In the genomic region with DNA sequence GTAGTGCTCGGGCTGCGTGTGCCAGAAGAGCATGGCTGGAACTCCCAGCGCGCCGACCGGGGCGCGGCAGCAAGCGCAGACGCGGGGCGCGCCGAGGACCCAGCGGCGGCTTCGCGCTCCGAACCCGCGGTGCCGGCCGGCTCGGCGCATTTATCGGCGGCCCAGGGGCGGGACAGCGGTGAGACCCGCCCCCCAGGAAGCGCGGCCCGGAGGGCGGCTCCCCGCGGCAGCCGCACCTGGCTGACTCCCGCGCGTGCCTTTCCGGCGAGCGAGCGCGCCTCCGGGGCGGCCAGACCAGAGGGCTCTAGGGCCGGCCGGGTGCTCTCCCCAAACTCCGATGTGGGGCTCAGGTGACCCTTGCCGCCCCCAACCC, we compare ENCODE assay signal across 8 cellular contexts. TPM values are rescaled to one million over a fixed set of nuclear protein-coding genes. Genes with fewer than 3 reads are reported as not detected.
DNase-seq lines count a peak whose midpoint lies in the region; ATAC-seq and TF ChIP-seq lines count a peak whose summit lies in the region.

A gene with protein sequence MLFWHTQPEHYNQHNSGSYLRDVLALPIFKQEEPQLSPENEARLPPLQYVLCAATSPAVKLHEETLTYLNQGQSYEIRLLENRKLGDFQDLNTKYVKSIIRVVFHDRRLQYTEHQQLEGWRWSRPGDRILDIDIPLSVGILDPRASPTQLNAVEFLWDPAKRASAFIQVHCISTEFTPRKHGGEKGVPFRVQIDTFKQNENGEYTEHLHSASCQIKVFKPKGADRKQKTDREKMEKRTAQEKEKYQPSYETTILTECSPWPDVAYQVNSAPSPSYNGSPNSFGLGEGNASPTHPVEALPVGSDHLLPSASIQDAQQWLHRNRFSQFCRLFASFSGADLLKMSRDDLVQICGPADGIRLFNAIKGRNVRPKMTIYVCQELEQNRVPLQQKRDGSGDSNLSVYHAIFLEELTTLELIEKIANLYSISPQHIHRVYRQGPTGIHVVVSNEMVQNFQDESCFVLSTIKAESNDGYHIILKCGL (minus strand): TSS at position 126 of the 373 bp plus-strand sequence. CDS start 93 bp downstream, at position 33.

- CTCF ChIA-PET in mammary epithelial cell (lab: Charles Lee; ENCODE audit: low non-redundant PET), result no interaction called here

- intact Hi-C loops in mammary epithelial cell (cut with micrococcal nuclease) (no loop called here), upper lobe of right lung (cut with DNase I) (no loop called here)

- no peak within 1 kb of the TSS for H3K27ac ChIP-seq in BLaER1
- H3K27ac ChIP-seq in mammary epithelial cell (ENCODE audit: insufficient read depth, low read depth, low read length), result peak within 1 kb of the TSS; percentile 56
- H3K27ac ChIP-seq in mesodermal cell (ENCODE audit: low read depth, low read length, severe bottlenecking), result no peak within 1 kb of the TSS
- peak within 1 kb of the TSS; percentile 68 for H3K27ac ChIP-seq in upper lobe of right lung

- H3K36me3 ChIP-seq in BLaER1 (no peaks in the 10 kb centered on the region), mammary epithelial cell (ENCODE audit: insufficient read depth, low read length) (no peaks in the 10 kb centered on the region), mesodermal cell (ENCODE audit: control insufficient read depth, insufficient read depth, low read length) (no peaks in the 10 kb centered on the region), upper lobe of right lung (no peaks in the 10 kb centered on the region)

- BruUV-seq in mammary epithelial cell (replicated peaks; lab: Mats Ljungman, UMichigan), result no TSS peak

- H3K27me3 ChIP-seq in BLaER1, result peaks cover 32% of the 10 kb centered on the region
- no peaks in the 10 kb centered on the region for H3K27me3 ChIP-seq in mammary epithelial cell (ENCODE audit: insufficient read depth, low read length)
- peaks cover 3% of the 10 kb centered on the region for H3K27me3 ChIP-seq in upper lobe of right lung

- no peaks in the 10 kb centered on the region for H4K20me1 ChIP-seq in BLaER1
- H4K20me1 ChIP-seq in mammary epithelial cell (ENCODE audit: insufficient read depth, low read length), result no peaks in the 10 kb centered on the region

- no peak within 1 kb of the TSS for H3K9ac ChIP-seq in BLaER1
- peak within 1 kb of the TSS; percentile 81 for H3K9ac ChIP-seq in mammary epithelial cell (ENCODE audit: insufficient read depth, low read length)

- DNase-seq in NCI-H510A treated with DMSO at 0.1 percent for 48 hours (lab: John Stamatoyannopoulos, UW) (peak; percentile 86), mammary epithelial cell (peak; percentile 74), upper lobe of right lung (peak; percentile 89)

- ATAC-seq in GM19395 (IDR thresholded peaks at IDR 0.05; ENCODE audit: unreplicated experiment), result peak; percentile 62
- peak; percentile 88 for ATAC-seq in upper lobe of right lung
- ATAC-seq in HG02852 (IDR thresholded peaks at IDR 0.05; ENCODE audit: unreplicated experiment), result no peak
- no peak for ATAC-seq in HG03280 (IDR thresholded peaks at IDR 0.05; ENCODE audit: unreplicated experiment)

- in situ Hi-C loops in mammary epithelial cell (cut with MboI; ENCODE audit: low sequenced_read_pairs in 2 of 2), result no loop called here

- H3K9me3 ChIP-seq in BLaER1 (0 out of 2 replicates have a peak, but pooled peaks cover 4% of the 10 kb centered on the region), mammary epithelial cell (replicated peaks; ENCODE audit: insufficient read depth, low read length) (no peaks in the 10 kb centered on the region), mesodermal cell (ENCODE audit: control insufficient read depth, low read length) (no peaks in the 10 kb centered on the region), upper lobe of right lung (no peaks in the 10 kb centered on the region)

- H2AFZ ChIP-seq in mammary epithelial cell (ENCODE audit: low read depth, low read length), result peak within 1 kb of the TSS; percentile 89

- H3K79me2 ChIP-seq in mammary epithelial cell (ENCODE audit: insufficient read depth, low read length), result peaks cover 50% of the 10 kb centered on the region

- H3K4me2 ChIP-seq in BLaER1, result peak within 1 kb of the TSS; percentile 76
- peak within 1 kb of the TSS; percentile 96 for H3K4me2 ChIP-seq in mammary epithelial cell (ENCODE audit: insufficient read depth, low read depth, low read length)

- H3K4me3 ChIP-seq in BLaER1 (peak within 1 kb of the TSS; percentile 60), mammary epithelial cell (replicated peaks in 1 of 3; ENCODE audit: insufficient read depth in 1 of 3, low read depth in 2 of 3, low read length in 3 of 3) (peak within 1 kb of the TSS; percentile 63 to 74 (median 73)), mesodermal cell (ENCODE audit: extremely low read depth, insufficient read depth, low read length, poor library complexity, severe bottlenecking) (peak within 1 kb of the TSS; percentile 31), upper lobe of right lung (peak within 1 kb of the TSS; percentile 58)

- 10% methylated on average over 4 of the region's 51 CpGs for WGBS in mammary epithelial cell (ENCODE audit: low coverage, missing lambda C conversion rate)
- 0 to 2% methylated on average over 15 to 50 of the region's 51 CpGs for WGBS in mesodermal cell (ENCODE audit: insufficient coverage in 2 of 2), 2 experiments

- TF ChIP-seq CTCF in mammary epithelial cell (conservative IDR thresholded peaks at IDR 0.05 in 1 of 2, IDR thresholded peaks at IDR 0.05 in 1 of 2; ENCODE audit: extremely low read depth in 1 of 2, insufficient read depth in 1 of 2, low read depth in 1 of 2, low read length in 2 of 2) (no peak), upper lobe of right lung (IDR thresholded peaks at IDR 0.05) (no peak)

- dilution Hi-C loops in mammary epithelial cell (cut with HindIII; ENCODE audit: low sequenced_read_pairs), result loop anchor here (5.0 kb wide), 1 partner anchor 63 kb away; no protein-coding TSS in a partner anchor

- H3K4me1 ChIP-seq in BLaER1 (peaks cover 25% of the 10 kb centered on the region), mammary epithelial cell (ENCODE audit: insufficient read depth, low read length) (peaks cover 20% of the 10 kb centered on the region), mesodermal cell (ENCODE audit: control insufficient read depth, insufficient read depth, low read length, poor library complexity, severe bottlenecking) (peaks cover 3% of the 10 kb centered on the region), upper lobe of right lung (peaks cover 8% of the 10 kb centered on the region)

RNA-seq across cellular contexts. Expression of the gene that starts here (rescaled TPM):
- total RNA-seq in mammary epithelial cell, result 100 to 1,000 TPM in 1 of 2 donors, 10 to 100 TPM in 1; 50.5 to 174 TPM
- polyA plus RNA-seq in mammary epithelial cell, result 62.2 TPM
- polyA minus RNA-seq in mammary epithelial cell, result 543 TPM
- polyA plus RNA-seq in mesodermal cell (2013, experiment 1 of 2), result 0.07 TPM
- not detected for polyA plus RNA-seq in mesodermal cell (2013, experiment 2 of 2)
- total RNA-seq in upper lobe of right lung, result 22.0 TPM

Comparison
In these comparisons a context has a peak if more than half of its experiments do, and no peak if none do; other contexts are left out.
1. H3K27ac ChIP-seq: peak in mammary epithelial cell (single experiment) and upper lobe of right lung (single experiment); none in BLaER1 (single experiment) and mesodermal cell (single experiment).
2. ATAC-seq: peak in GM19395 (single experiment) and upper lobe of right lung (single experiment); none in HG02852 (single experiment) and HG03280 (single experiment).
3. Peak in every context shown above with its lines, with median percentiles within 50 percentile points of each other: H3K4me3 ChIP-seq and DNase-seq.